In genomic region chr12:123150804-123151678, GRCh38 we compare ENCODE assay signal across 8 cellular contexts. TPM values are rescaled to one million over a fixed set of nuclear protein-coding genes. Genes with fewer than 3 reads are reported as not detected.
DNase-seq lines count a peak whose midpoint lies in the region; ATAC-seq, FAIRE-seq and TF ChIP-seq lines count a peak whose summit lies in the region.

Gene PITPNM2, minus strand, starts transcription at chr12:123151090. Its CDS starts 116,500 bp downstream, at chr12:123034590.

- H4K20me1 ChIP-seq in BLaER1: peaks cover 22% of the 10 kb centered on the region
- no peaks in the 10 kb centered on the region for H4K20me1 ChIP-seq in KMS-11 (ENCODE audit: insufficient read depth)
- H4K20me1 ChIP-seq in astrocyte (ENCODE audit: insufficient read depth, low read length): peaks cover 15% of the 10 kb centered on the region
- H4K20me1 ChIP-seq in hepatocyte (ENCODE audit: insufficient read depth, poor library complexity, severe bottlenecking): no peaks in the 10 kb centered on the region

- intact Hi-C loops in gastrocnemius medialis (cut with DNase I; ENCODE audit: low total_unique reads): loop anchor here (1.0 to 5.0 kb wide), 4 partner anchors 36 to 174 kb away; partner anchors contain the start of gene OGFOD2

- ATAC-seq in GM19452 (IDR thresholded peaks at IDR 0.05; ENCODE audit: unreplicated experiment) (peak; percentile 42), gastrocnemius medialis (peak; percentile 84 to 85), GM21367 (IDR thresholded peaks at IDR 0.05; ENCODE audit: unreplicated experiment) (no peak)

- H3K4me3 ChIP-seq in BLaER1 (peak within 1 kb of the TSS; percentile 86), KMS-11 (IDR thresholded peaks at IDR 0.05; ENCODE audit: insufficient read depth, low read depth, low read length) (no peak within 1 kb of the TSS), astrocyte (ENCODE audit: insufficient read depth, low read depth, low read length) (peak within 1 kb of the TSS; percentile 63), hepatocyte (peak within 1 kb of the TSS; percentile 100), gastrocnemius medialis (peak within 1 kb of the TSS; percentile 64 to 89 (median 79))

- H3K79me2 ChIP-seq in KMS-11 (ENCODE audit: insufficient read depth, low read depth) (no peaks in the 10 kb centered on the region), astrocyte (ENCODE audit: insufficient read depth, low read length) (peaks cover 9% of the 10 kb centered on the region), hepatocyte (peaks cover 23% of the 10 kb centered on the region)

- FAIRE-seq in astrocyte (lab: Jason Lieb, UNC): no peak

- peak in 1 of 2 donors; percentile 36 for TF ChIP-seq POLR2A in gastrocnemius medialis (IDR thresholded peaks at IDR 0.05)

- H3K36me3 ChIP-seq in BLaER1 (peaks cover 36% of the 10 kb centered on the region), KMS-11 (ENCODE audit: insufficient read depth) (no peaks in the 10 kb centered on the region), astrocyte (ENCODE audit: insufficient read depth, low read length) (no peaks in the 10 kb centered on the region), hepatocyte (replicated peaks; ENCODE audit: insufficient read depth, low read depth) (no peaks in the 10 kb centered on the region), gastrocnemius medialis (no peaks in the 10 kb centered on the region)

- no peaks in the 10 kb centered on the region for H3K9me2 ChIP-seq in hepatocyte (replicated peaks; ENCODE audit: insufficient read depth)

- H3K4me1 ChIP-seq in BLaER1: peaks cover 54% of the 10 kb centered on the region
- H3K4me1 ChIP-seq in KMS-11 (ENCODE audit: low read depth, poor library complexity, severe bottlenecking): no peaks in the 10 kb centered on the region
- H3K4me1 ChIP-seq in astrocyte (ENCODE audit: insufficient read depth, low read length): peaks cover 16% of the 10 kb centered on the region
- peaks cover 26% of the 10 kb centered on the region for H3K4me1 ChIP-seq in hepatocyte (ENCODE audit: insufficient read depth)
- peaks cover 18 to 25% of the 10 kb centered on the region in 2 donors for H3K4me1 ChIP-seq in gastrocnemius medialis

- H3K27ac Mint-ChIP-seq in astrocyte (ENCODE audit: unreplicated experiment): peak within 1 kb of the TSS; percentile 87

- H3K36me3 Mint-ChIP-seq in astrocyte (ENCODE audit: low read depth, unreplicated experiment): peaks cover 6% of the 10 kb centered on the region

- H3K9ac ChIP-seq in BLaER1 (peak within 1 kb of the TSS; percentile 88), KMS-11 (no peak within 1 kb of the TSS; the same call in 1 of the 2 replicates), astrocyte (ENCODE audit: low read length) (peak within 1 kb of the TSS; percentile 78)

- WGBS in hepatocyte (ENCODE audit: low lambda C conversion rate, missing lambda C conversion rate): 1% methylated on average over 77 of the region's 130 CpGs

- H3K4me2 ChIP-seq in BLaER1 (peak within 1 kb of the TSS; percentile 94), KMS-11 (peak within 1 kb of the TSS; percentile 48; the same call in 1 of the 2 replicates), astrocyte (ENCODE audit: low read length) (peak within 1 kb of the TSS; percentile 92), hepatocyte (peak within 1 kb of the TSS; percentile 100)

- TF ChIP-seq CTCF in KMS-11 (conservative IDR thresholded peaks at IDR 0.05; ENCODE audit: low read depth, low read length) (no peak), astrocyte (IDR thresholded peaks at IDR 0.05; ENCODE audit: insufficient read depth, low read depth, low read length) (no peak), hepatocyte (IDR thresholded peaks at IDR 0.05; ENCODE audit: poor library complexity) (no peak), gastrocnemius medialis (IDR thresholded peaks at IDR 0.05 in 4 of 5, conservative IDR thresholded peaks at IDR 0.05 in 1 of 5) (peak in 4 of 5 experiments; percentile 59 to 64 (median 60))

- in situ Hi-C loops in gastrocnemius medialis (cut with MboI; ENCODE audit: low sequenced_read_pairs in 4 of 4): no loop called here

- peak within 1 kb of the TSS; percentile 47; the same call in 1 of the 2 replicates for H2AFZ ChIP-seq in KMS-11 (ENCODE audit: low read depth)
- H2AFZ ChIP-seq in astrocyte (ENCODE audit: low read depth, low read length): peak within 1 kb of the TSS; percentile 67
- H2AFZ ChIP-seq in hepatocyte: peak within 1 kb of the TSS; percentile 100

- H3K27me3 Mint-ChIP-seq in astrocyte (ENCODE audit: low read depth, unreplicated experiment): peaks cover 2% of the 10 kb centered on the region

- H3K4me1 Mint-ChIP-seq in astrocyte (ENCODE audit: low read depth, unreplicated experiment): peaks cover 11% of the 10 kb centered on the region

- H3K9me3 Mint-ChIP-seq in astrocyte (ENCODE audit: unreplicated experiment): no peaks in the 10 kb centered on the region

- H3K9me3 ChIP-seq in BLaER1 (no peaks in the 10 kb centered on the region), astrocyte (ENCODE audit: insufficient read depth, low read depth, low read length) (no peaks in the 10 kb centered on the region), hepatocyte (ENCODE audit: low read depth) (no peaks in the 10 kb centered on the region), gastrocnemius medialis (no peaks in the 10 kb centered on the region)

- H3K27ac ChIP-seq in BLaER1 (peak within 1 kb of the TSS; percentile 84), KMS-11 (no peak within 1 kb of the TSS), astrocyte (ENCODE audit: low read depth, low read length) (no peak within 1 kb of the TSS), hepatocyte (peak within 1 kb of the TSS; percentile 95), gastrocnemius medialis (peak within 1 kb of the TSS; percentile 79 to 82 (median 80))

- DNase-seq in T-helper 22 cell (ENCODE audit: low read depth): peak; percentile 27
- DNase-seq in astrocyte (ENCODE audit: low read depth): no peak
- peak; percentile 92 for DNase-seq in hepatocyte (ENCODE audit: low spot score)
- peak in 1 of 2 donors; percentile 53 for DNase-seq in gastrocnemius medialis

- H3K4me3 Mint-ChIP-seq in astrocyte (ENCODE audit: unreplicated experiment): peak within 1 kb of the TSS; percentile 89

- H3K27me3 ChIP-seq in BLaER1 (peaks cover 48% of the 10 kb centered on the region), KMS-11 (ENCODE audit: insufficient read depth, low read depth) (no peaks in the 10 kb centered on the region), astrocyte (ENCODE audit: insufficient read depth, low read length) (no peaks in the 10 kb centered on the region), hepatocyte (no peaks in the 10 kb centered on the region), gastrocnemius medialis (no peaks in the 10 kb centered on the region)

RNA-seq across cellular contexts. Expression of gene PITPNM2, which starts in this region (rescaled TPM):
- total RNA-seq in astrocyte: 13.2 and 14.2 TPM in 2 replicates
- total RNA-seq in hepatocyte: 2.2 and 3.6 TPM in 2 replicates
- polyA plus RNA-seq in hepatocyte: 5.7 and 6.3 TPM in 2 replicates
- total RNA-seq in gastrocnemius medialis: 1 to 10 TPM; 2.1 to 3.8 (median 3.3) TPM

Comparison
In these comparisons a context has a peak if more than half of its experiments do, and no peak if none do; other contexts are left out.
1. H3K27ac ChIP-seq: peak in BLaER1 (single experiment), hepatocyte (single experiment) and gastrocnemius medialis (4 of 4); none in KMS-11 (single experiment) and astrocyte (single experiment).
2. H3K4me2 ChIP-seq: peak in every context shown above with its lines; median percentile 100 in hepatocyte; 94 in BLaER1; 92 in astrocyte; 48 in KMS-11.
3. H2AFZ ChIP-seq: peak in every context shown above with its lines; median percentile 100 in hepatocyte; 67 in astrocyte; 47 in KMS-11.
4. CTCF ChIP-seq: peak in gastrocnemius medialis (4 of 5); none in KMS-11 (single experiment), astrocyte (single experiment) and hepatocyte (single experiment).